ENCODE assay signal across 2 cellular contexts in genomic region chr3:173216063-173216462, GRCh38.
TF ChIP-seq lines count a peak whose summit lies in the region.

No MANE protein-coding gene starts in this region.

TF ChIP-seq in H1, 55 proteins besides CTCF, POLR2A, EP300 and RAD21:
- TF ChIP-seq MAX (IDR thresholded peaks at IDR 0.05): no peak
- no peak for TF ChIP-seq CBX5 (IDR thresholded peaks at IDR 0.05; ENCODE audit: low read depth, low read length)
- TF ChIP-seq CEBPB (IDR thresholded peaks at IDR 0.05; ENCODE audit: low read depth, low read length): no peak
- TF ChIP-seq SAP30 (IDR thresholded peaks at IDR 0.05; ENCODE audit: insufficient read depth, insufficient replicate concordance, low read length): no peak
- TF ChIP-seq, protein P1, sequence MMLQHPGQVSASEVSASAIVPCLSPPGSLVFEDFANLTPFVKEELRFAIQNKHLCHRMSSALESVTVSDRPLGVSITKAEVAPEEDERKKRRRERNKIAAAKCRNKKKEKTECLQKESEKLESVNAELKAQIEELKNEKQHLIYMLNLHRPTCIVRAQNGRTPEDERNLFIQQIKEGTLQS (IDR thresholded peaks at IDR 0.05; ENCODE audit: insufficient read depth, low read depth, low read length): no peak
- no peak for TF ChIP-seq TCF12 (IDR thresholded peaks at IDR 0.05; ENCODE audit: low read depth, low read length)
- TF ChIP-seq HDAC2 (IDR thresholded peaks at IDR 0.05; ENCODE audit: borderline replicate concordance in 1 of 2, low read depth in 2 of 2, low read length in 2 of 2): no peak
- TF ChIP-seq SIN3A (conservative IDR thresholded peaks at IDR 0.05 in 1 of 2, IDR thresholded peaks at IDR 0.05 in 1 of 2; ENCODE audit: low read depth in 1 of 2, low read length in 2 of 2): no peak
- no peak for TF ChIP-seq RFX5 (IDR thresholded peaks at IDR 0.05; ENCODE audit: borderline replicate concordance, low read depth, low read length)
- no peak for TF ChIP-seq RBBP5 (IDR thresholded peaks at IDR 0.05; ENCODE audit: borderline replicate concordance, low read depth, low read length)
- TF ChIP-seq SP1 (IDR thresholded peaks at IDR 0.05; ENCODE audit: low read depth, low read length): no peak
- no peak for TF ChIP-seq BRCA1 (IDR thresholded peaks at IDR 0.05; ENCODE audit: low read depth, low read length)
- no peak for TF ChIP-seq CHD1 (IDR thresholded peaks at IDR 0.05; ENCODE audit: low read depth, low read length)
- no peak for TF ChIP-seq TAF7 (optimal IDR thresholded peaks at IDR 0.05; ENCODE audit: borderline replicate concordance, low read depth, low read length)
- no peak for TF ChIP-seq KDM4A (IDR thresholded peaks at IDR 0.05; ENCODE audit: low read depth, low read length, severe bottlenecking)
- TF ChIP-seq USF2 (IDR thresholded peaks at IDR 0.05; ENCODE audit: low read length): no peak
- no peak for TF ChIP-seq KDM1A (IDR thresholded peaks at IDR 0.05; ENCODE audit: borderline replicate concordance, low read length)
- TF ChIP-seq HDAC6 (IDR thresholded peaks at IDR 0.05; ENCODE audit: low read depth, low read length): no peak
- TF ChIP-seq MAFK (IDR thresholded peaks at IDR 0.05; ENCODE audit: low read depth, low read length): no peak
- TF ChIP-seq SUZ12 (IDR thresholded peaks at IDR 0.05; ENCODE audit: low read length): no peak
TF ChIP-seq in H1: peak in this region for 0.

TF ChIP-seq in HepG2, 621 proteins besides CTCF, POLR2A, EP300 and RAD21:
- TF ChIP-seq ZNF263 (CRISPR knock-in tag; IDR thresholded peaks at IDR 0.05): no peak
- no peak for TF ChIP-seq CENPX (CRISPR knock-in tag; IDR thresholded peaks at IDR 0.05)
- TF ChIP-seq ZNF572 (CRISPR knock-in tag; IDR thresholded peaks at IDR 0.05): no peak
- TF ChIP-seq KDM4B (CRISPR knock-in tag; IDR thresholded peaks at IDR 0.05): no peak
- no peak for TF ChIP-seq HNRNPUL1 (IDR thresholded peaks at IDR 0.05; ENCODE audit: low read depth, low read length)
- no peak for TF ChIP-seq SNAPC2 (CRISPR knock-in tag; IDR thresholded peaks at IDR 0.05)
- no peak for TF ChIP-seq PCBP1 (IDR thresholded peaks at IDR 0.05; ENCODE audit: borderline replicate concordance, low read depth, low read length)
- no peak for TF ChIP-seq BORCS8-MEF2B (CRISPR knock-in tag; IDR thresholded peaks at IDR 0.05)
- TF ChIP-seq SCMH1 (CRISPR knock-in tag; IDR thresholded peaks at IDR 0.05; ENCODE audit: borderline replicate concordance): no peak
- no peak for TF ChIP-seq ZNF382 (CRISPR knock-in tag; IDR thresholded peaks at IDR 0.05; ENCODE audit: borderline replicate concordance)
- TF ChIP-seq KDM1A (CRISPR knock-in tag; IDR thresholded peaks at IDR 0.05): no peak
- TF ChIP-seq, protein P2, sequence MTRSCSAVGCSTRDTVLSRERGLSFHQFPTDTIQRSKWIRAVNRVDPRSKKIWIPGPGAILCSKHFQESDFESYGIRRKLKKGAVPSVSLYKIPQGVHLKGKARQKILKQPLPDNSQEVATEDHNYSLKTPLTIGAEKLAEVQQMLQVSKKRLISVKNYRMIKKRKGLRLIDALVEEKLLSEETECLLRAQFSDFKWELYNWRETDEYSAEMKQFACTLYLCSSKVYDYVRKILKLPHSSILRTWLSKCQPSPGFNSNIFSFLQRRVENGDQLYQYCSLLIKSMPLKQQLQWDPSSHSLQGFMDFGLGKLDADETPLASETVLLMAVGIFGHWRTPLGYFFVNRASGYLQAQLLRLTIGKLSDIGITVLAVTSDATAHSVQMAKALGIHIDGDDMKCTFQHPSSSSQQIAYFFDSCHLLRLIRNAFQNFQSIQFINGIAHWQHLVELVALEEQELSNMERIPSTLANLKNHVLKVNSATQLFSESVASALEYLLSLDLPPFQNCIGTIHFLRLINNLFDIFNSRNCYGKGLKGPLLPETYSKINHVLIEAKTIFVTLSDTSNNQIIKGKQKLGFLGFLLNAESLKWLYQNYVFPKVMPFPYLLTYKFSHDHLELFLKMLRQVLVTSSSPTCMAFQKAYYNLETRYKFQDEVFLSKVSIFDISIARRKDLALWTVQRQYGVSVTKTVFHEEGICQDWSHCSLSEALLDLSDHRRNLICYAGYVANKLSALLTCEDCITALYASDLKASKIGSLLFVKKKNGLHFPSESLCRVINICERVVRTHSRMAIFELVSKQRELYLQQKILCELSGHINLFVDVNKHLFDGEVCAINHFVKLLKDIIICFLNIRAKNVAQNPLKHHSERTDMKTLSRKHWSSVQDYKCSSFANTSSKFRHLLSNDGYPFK (CRISPR knock-in tag; IDR thresholded peaks at IDR 0.05; ENCODE audit: borderline replicate concordance): no peak
- TF ChIP-seq TAF1 (CRISPR knock-in tag; IDR thresholded peaks at IDR 0.05): no peak
- TF ChIP-seq GPBP1L1 (CRISPR knock-in tag; IDR thresholded peaks at IDR 0.05): no peak
- no peak for TF ChIP-seq ZFP36L1 (CRISPR knock-in tag; IDR thresholded peaks at IDR 0.05)
- TF ChIP-seq REPIN1 (CRISPR knock-in tag; IDR thresholded peaks at IDR 0.05; ENCODE audit: borderline replicate concordance, low read depth): no peak
